ENCODE assay signal across 8 cellular contexts in genomic region chr16:27237229-27238015, GRCh38. TPM values are rescaled to one million over a fixed set of nuclear protein-coding genes. Genes with fewer than 3 reads are reported as not detected.
DNase-seq lines count a peak whose midpoint lies in the region; ATAC-seq and TF ChIP-seq lines count a peak whose summit lies in the region.

No MANE protein-coding gene starts in this region.

- peak; percentile 71 for ATAC-seq in HG03354 (IDR thresholded peaks at IDR 0.05; ENCODE audit: poor library complexity, severe bottlenecking, unreplicated experiment)

- H4K20me1 ChIP-seq in osteoblast (ENCODE audit: insufficient read depth, low read length), result no peaks in the 10 kb centered on the region

- H3K36me3 ChIP-seq in osteoblast (ENCODE audit: insufficient read depth, low read length) (peaks cover 19% of the 10 kb centered on the region), tibial artery (peaks cover 0 to 18% (median 5%) of the 10 kb centered on the region in 3 donors)

- peaks cover 10% of the 10 kb centered on the region for H3K79me2 ChIP-seq in osteoblast (ENCODE audit: insufficient read depth, low read length)

- DNase-seq in NCI-H2171 (lab: John Stamatoyannopoulos, UW) (peak; percentile 10), NCI-H2171 treated with DMSO at 0.1 percent for 48 hours (lab: John Stamatoyannopoulos, UW) (no peak), cerebellum (ENCODE audit: low spot score) (peak; percentile 48), osteoblast (ENCODE audit: insufficient read length, low spot score, missing footprints) (peak; percentile 89), tibial artery (peak in 1 of 2 donors; percentile 62), midbrain (lab: John Stamatoyannopoulos, UW) (no peak)
- DNase-seq in activated CD4-positive, alpha-beta T cell treated with anti-CD3 and anti-CD28 coated beads for 1 hour, result peak; percentile 65

- peak overlapping the region; percentile 87 for H3K27ac ChIP-seq in osteoblast (ENCODE audit: low read depth, low read length)
- peak overlapping the region; percentile 57 to 78 for H3K27ac ChIP-seq in tibial artery

- intact Hi-C loops in tibial artery (cut with DNase I; ENCODE audit: low total_unique reads), result no loop called here

- peaks cover 43% of the 10 kb centered on the region for H3K4me1 ChIP-seq in osteoblast (ENCODE audit: insufficient read depth, low read length)
- H3K4me1 ChIP-seq in tibial artery, result peaks cover 0 to 52% (median 45%) of the 10 kb centered on the region in 4 donors

- peak overlapping the region; percentile 62 for H3K4me2 ChIP-seq in osteoblast (ENCODE audit: insufficient read depth, low read length)

- H3K9me3 ChIP-seq in osteoblast (ENCODE audit: low read depth, low read length), result no peaks in the 10 kb centered on the region
- no peaks in the 10 kb centered on the region for H3K9me3 ChIP-seq in tibial artery

- TF ChIP-seq CTCF in osteoblast (IDR thresholded peaks at IDR 0.05; ENCODE audit: extremely low read depth, low read depth, low read length), result no peak
- no peak for TF ChIP-seq CTCF in tibial artery (IDR thresholded peaks at IDR 0.05)

- H3K4me3 ChIP-seq in osteoblast (ENCODE audit: insufficient read depth, low read length) (peak overlapping the region; percentile 34), tibial artery (no peak overlapping the region)

- peak overlapping the region; percentile 86 for H2AFZ ChIP-seq in osteoblast (ENCODE audit: low read length)

- H3K27me3 ChIP-seq in osteoblast (ENCODE audit: insufficient read depth, low read length), result no peaks in the 10 kb centered on the region
- no peaks in the 10 kb centered on the region for H3K27me3 ChIP-seq in tibial artery

RNA-seq across cellular contexts. Expression of gene NSMCE1, which starts 31.1 kb away (rescaled TPM):
- total RNA-seq in cerebellum (27.0 TPM), osteoblast (57.9 and 71.3 TPM in 2 replicates)

RNA-seq across cellular contexts. Expression of gene KDM8, which starts 34.1 kb away (rescaled TPM):
- total RNA-seq in cerebellum (2.9 TPM), osteoblast (2.9 and 6.2 TPM in 2 replicates)

Comparison
In these comparisons a context has a peak if more than half of its experiments do, and no peak if none do; other contexts are left out.
1. DNase-seq: peak in NCI-H2171 (single experiment), activated CD4-positive, alpha-beta T cell treated with anti-CD3 and anti-CD28 coated beads for 1 hour (single experiment), cerebellum (single experiment) and osteoblast (single experiment); none in NCI-H2171 treated with DMSO at 0.1 percent for 48 hours (single experiment) and midbrain (single experiment).